ENCODE assay signal across 1 cellular context in the genomic region with DNA sequence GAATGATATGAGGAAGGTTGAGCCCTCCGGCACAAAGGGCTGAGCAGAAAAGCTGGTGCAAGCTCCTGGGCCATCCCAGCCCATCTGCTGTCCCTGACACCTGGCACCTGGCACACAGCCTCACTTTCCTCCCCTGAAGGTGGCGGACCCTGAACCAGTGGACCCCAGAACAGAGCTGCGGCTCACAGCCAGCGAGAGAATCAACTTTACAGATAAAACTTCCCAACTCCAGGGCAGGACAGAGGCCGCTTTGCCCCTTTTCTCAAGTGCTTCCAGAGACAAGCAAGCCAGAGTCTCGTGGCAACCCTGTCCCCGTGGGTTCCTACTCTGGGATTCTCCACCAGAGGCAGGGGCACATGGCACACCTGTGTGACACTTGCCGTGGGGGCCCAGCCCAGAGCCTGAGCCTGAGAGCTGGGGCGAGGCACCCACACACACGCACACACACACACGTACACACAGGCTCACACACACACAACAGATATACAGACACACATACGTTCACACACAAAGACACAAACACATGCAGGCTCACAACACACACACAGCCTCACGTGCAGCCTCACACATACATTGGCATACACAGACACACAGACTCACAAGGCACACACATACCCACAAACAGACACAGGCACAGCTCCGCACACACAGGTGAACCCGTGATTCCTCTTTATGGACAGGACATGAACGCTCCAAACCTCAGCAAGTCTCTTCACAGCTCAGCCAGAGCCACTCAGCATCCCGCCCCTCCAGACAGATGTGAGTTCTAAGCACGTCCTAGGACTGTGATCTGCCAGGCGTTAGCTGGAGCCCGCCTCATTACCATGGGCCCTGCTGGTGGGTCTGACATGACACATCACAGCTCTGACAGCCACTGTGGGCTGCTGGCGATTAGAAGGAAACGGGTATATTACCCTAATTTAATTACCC.
TF ChIP-seq lines count a peak whose summit lies in the region.

No MANE protein-coding gene starts in this region.

TF ChIP-seq in H1, 55 proteins besides CTCF, POLR2A, EP300 and RAD21:
- TF ChIP-seq CHD1 (IDR thresholded peaks at IDR 0.05; ENCODE audit: low read depth, low read length) (no peak), BACH1 (IDR thresholded peaks at IDR 0.05; ENCODE audit: low read length) (no peak), CBX5 (IDR thresholded peaks at IDR 0.05; ENCODE audit: low read depth, low read length) (no peak), TAF7 (optimal IDR thresholded peaks at IDR 0.05; ENCODE audit: borderline replicate concordance, low read depth, low read length) (no peak), GABPA (IDR thresholded peaks at IDR 0.05; ENCODE audit: borderline replicate concordance, insufficient read depth, low read length) (no peak)
- TF ChIP-seq, protein P1, sequence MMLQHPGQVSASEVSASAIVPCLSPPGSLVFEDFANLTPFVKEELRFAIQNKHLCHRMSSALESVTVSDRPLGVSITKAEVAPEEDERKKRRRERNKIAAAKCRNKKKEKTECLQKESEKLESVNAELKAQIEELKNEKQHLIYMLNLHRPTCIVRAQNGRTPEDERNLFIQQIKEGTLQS (IDR thresholded peaks at IDR 0.05; ENCODE audit: insufficient read depth, low read depth, low read length): no peak
